Comparison of ENCODE assay signal across 8 cellular contexts in the genomic region with DNA sequence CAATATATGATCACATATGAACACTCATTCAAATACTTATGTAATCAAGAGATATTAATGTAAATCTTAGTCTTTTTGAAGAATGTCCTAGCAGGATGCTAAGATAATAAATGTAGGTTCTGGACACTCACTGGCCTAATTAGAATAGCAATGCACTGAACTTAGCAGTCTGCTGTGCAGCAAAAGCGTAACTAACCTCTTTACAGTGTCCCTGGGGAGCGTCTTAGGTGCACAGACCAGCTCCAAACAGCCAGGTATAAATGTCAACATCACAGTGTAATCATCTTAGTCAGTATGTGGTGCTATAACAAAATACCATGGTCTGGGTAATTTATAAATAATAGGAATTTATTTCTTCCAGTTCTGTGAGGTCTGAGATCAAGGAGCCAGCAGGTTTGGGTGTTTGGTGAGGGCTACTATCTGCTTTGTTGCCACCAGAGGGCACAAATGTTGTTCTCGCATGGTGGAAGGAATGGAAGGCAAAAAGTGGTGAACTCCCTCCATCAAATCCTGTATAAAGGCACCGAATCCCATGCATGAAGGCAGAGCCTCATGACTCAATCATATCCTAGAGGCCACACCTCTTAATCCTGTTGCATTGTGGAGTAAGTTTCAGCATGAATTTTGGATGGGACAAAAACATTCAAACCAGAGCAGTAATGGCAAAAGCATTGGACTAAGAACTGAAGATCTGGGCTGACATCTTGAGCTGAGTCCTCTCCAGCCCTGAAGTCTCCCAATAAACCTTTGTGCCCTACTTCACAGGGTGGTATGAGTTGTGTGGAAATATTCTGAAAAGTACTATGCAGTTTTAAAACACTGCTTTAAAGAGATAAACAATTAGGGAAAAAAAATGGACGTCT. TPM values are rescaled to one million over a fixed set of nuclear protein-coding genes. Genes with fewer than 3 reads are reported as not detected.
DNase-seq lines count a peak whose midpoint lies in the region; ATAC-seq and TF ChIP-seq lines count a peak whose summit lies in the region.

No MANE protein-coding gene starts in this region.

- DNase-seq in SHP77 (lab: John Stamatoyannopoulos, UW) (peak; percentile 9 to 42), SHP77 treated with DMSO at 0.1 percent for 48 hours (lab: John Stamatoyannopoulos, UW) (no peak), NAMALWA (ENCODE audit: low spot score) (peak; percentile 64), brain microvascular endothelial cell (peak; percentile 35), lower leg skin (ENCODE audit: low spot score in 2 of 2) (no peak)

- no peak overlapping the region for H3K9ac ChIP-seq in parathyroid adenoma

- no peak overlapping the region for H3K4me2 ChIP-seq in parathyroid adenoma (ENCODE audit: low read length)

- H3K36me3 ChIP-seq in brain microvascular endothelial cell (replicated peaks) (no peaks in the 10 kb centered on the region), parathyroid adenoma (ENCODE audit: control insufficient read depth, insufficient read depth, low read length) (no peaks in the 10 kb centered on the region)

- H3K4me3 ChIP-seq in brain microvascular endothelial cell (ENCODE audit: low read depth, low read length): no peak overlapping the region
- H3K4me3 ChIP-seq in parathyroid adenoma (ENCODE audit: low read depth, low read length): no peak overlapping the region
- no peak overlapping the region for H3K4me3 ChIP-seq in lower leg skin (ENCODE audit: low read depth, poor library complexity, severe bottlenecking)

- H3K4me1 ChIP-seq in parathyroid adenoma: peaks cover 3% of the 10 kb centered on the region

- WGBS in lower leg skin, 2 donors: 79 to 84% methylated on average over 5 of the region's 5 CpGs

- no peaks in the 10 kb centered on the region for H3K79me2 ChIP-seq in parathyroid adenoma

- no peak for TF ChIP-seq POLR2A in lower leg skin (IDR thresholded peaks at IDR 0.05)

- H3K9me3 ChIP-seq in parathyroid adenoma (ENCODE audit: control insufficient read depth, low read length): no peaks in the 10 kb centered on the region

- no peak for ATAC-seq in HG03280 (IDR thresholded peaks at IDR 0.05; ENCODE audit: unreplicated experiment)
- ATAC-seq in HG03571 (IDR thresholded peaks at IDR 0.05; ENCODE audit: unreplicated experiment): no peak

- H3K27ac ChIP-seq in brain microvascular endothelial cell (no peak overlapping the region), parathyroid adenoma (no peak overlapping the region)

- H3K27me3 ChIP-seq in brain microvascular endothelial cell (replicated peaks): no peaks in the 10 kb centered on the region
- H3K27me3 ChIP-seq in parathyroid adenoma (ENCODE audit: control insufficient read depth, insufficient read depth, low read length): no peaks in the 10 kb centered on the region

- H2AFZ ChIP-seq in parathyroid adenoma: no peak overlapping the region

- in situ Hi-C loops in brain microvascular endothelial cell (cut with HindIII; ENCODE audit: low pct_ligation_motif_present, low sequenced_read_pairs): no loop called here

- peak; percentile 77 for TF ChIP-seq CTCF in brain microvascular endothelial cell (IDR thresholded peaks at IDR 0.05; ENCODE audit: low read depth, low read length, missing control alignments)
- peak; percentile 41 for TF ChIP-seq CTCF in parathyroid adenoma (IDR thresholded peaks at IDR 0.05)
- TF ChIP-seq CTCF in lower leg skin (IDR thresholded peaks at IDR 0.05): no peak

- intact Hi-C loops in lower leg skin (cut with DNase I; ENCODE audit: low total_unique reads): no loop called here

RNA-seq across cellular contexts. Expression of gene FOXO3, which starts 41.8 kb away (rescaled TPM):
- 100 to 1,000 TPM; 110 to 176 (median 139) TPM for total RNA-seq in lower leg skin

Comparison
In these comparisons a context has a peak if more than half of its experiments do, and no peak if none do; other contexts are left out.
1. DNase-seq: peak in SHP77 (2 of 2), NAMALWA (single experiment) and brain microvascular endothelial cell (single experiment); none in SHP77 treated with DMSO at 0.1 percent for 48 hours (single experiment) and lower leg skin (0 of 2).
2. CTCF ChIP-seq: peak in brain microvascular endothelial cell (single experiment) and parathyroid adenoma (single experiment); none in lower leg skin (0 of 3).